ENCODE assay signal across 8 cellular contexts in the genomic region with DNA sequence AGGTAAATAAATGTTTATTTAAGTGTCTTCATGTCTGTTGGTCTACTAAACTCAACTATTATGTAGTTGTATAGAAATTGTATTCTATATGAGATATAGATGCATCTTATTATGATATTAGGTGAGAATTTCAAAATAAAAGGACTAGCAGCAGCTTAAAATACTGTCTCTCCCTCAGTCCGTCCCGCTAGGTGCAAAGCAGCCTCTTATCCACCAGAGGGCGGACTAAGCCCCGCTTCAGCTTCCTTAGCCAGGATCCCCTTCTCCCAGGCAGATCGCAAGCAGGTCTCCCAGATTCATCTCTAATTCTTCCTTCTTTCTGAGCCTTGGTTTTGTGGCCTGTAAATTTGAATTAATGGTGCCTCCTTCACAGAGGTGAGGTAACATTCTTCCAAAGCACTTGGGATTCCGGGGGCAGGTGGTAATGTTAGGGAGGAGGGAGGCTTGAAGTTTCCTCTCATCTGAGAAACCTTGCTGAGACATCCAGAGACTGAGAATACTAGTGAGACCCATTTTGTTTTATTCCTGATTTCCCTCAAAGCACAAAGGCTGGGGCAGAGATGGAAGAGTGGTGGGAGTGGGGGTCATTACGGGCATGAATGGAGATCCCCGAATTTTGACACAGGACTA. TPM values are rescaled to one million over a fixed set of nuclear protein-coding genes. Genes with fewer than 3 reads are reported as not detected.
DNase-seq lines count a peak whose midpoint lies in the region; ATAC-seq and TF ChIP-seq lines count a peak whose summit lies in the region.

No MANE protein-coding gene starts in this region.

- H3K27ac ChIP-seq in dorsolateral prefrontal cortex (no peak overlapping the region), lung (ENCODE audit: low read depth in 1 of 2, low read length in 1 of 2) (no peak overlapping the region)

- H3K36me3 ChIP-seq in lung (ENCODE audit: control insufficient read depth in 2 of 2, insufficient read depth in 2 of 2, low read length in 2 of 2), result no peaks in the 10 kb centered on the region

- WGBS in lung, 2 donors, result 23 to 25% methylated on average over 8 of the region's 8 CpGs

- intact Hi-C loops in dorsolateral prefrontal cortex (cut with DNase I), result loop anchor here (1.0 kb wide), 1 partner anchor 107 kb away; no protein-coding TSS in a partner anchor

- H3K27me3 ChIP-seq in dorsolateral prefrontal cortex (peaks cover 0 to 34% (median 8%) of the 10 kb centered on the region in 45 donors), lung (ENCODE audit: control insufficient read depth, insufficient read depth) (no peaks in the 10 kb centered on the region)

- DNase-seq in AG09319 (ENCODE audit: extremely low read depth, low read depth) (peak; percentile 35), NCI-H2107 (lab: John Stamatoyannopoulos, UW) (peak; percentile 46), dorsolateral prefrontal cortex (peak in 9 of 10 donors; percentile 44 to 80 (median 69)), lung (ENCODE audit: low spot score) (peak; percentile 58)
- DNase-seq in activated CD4-positive, alpha-beta T cell treated with anti-CD3 and anti-CD28 coated beads for 4 hours, result peak; percentile 10 to 30
- DNase-seq in stimulated activated CD8-positive, alpha-beta memory T cell treated with anti-CD3 and anti-CD28 coated beads, Interleukin-15, amount 100 ng/mL, for 1 hour (ENCODE audit: low read depth), result peak; percentile 21

- ATAC-seq in GM18505 (IDR thresholded peaks at IDR 0.05; ENCODE audit: unreplicated experiment) (peak; percentile 78), HG02943 (IDR thresholded peaks at IDR 0.05; ENCODE audit: low read depth, unreplicated experiment) (peak; percentile 68), lung (ENCODE audit: insufficient read depth, low FRiP score) (peak; percentile 67)

- H3K4me1 ChIP-seq in lung (ENCODE audit: control insufficient read depth in 2 of 2, insufficient read depth in 2 of 2, low read length in 2 of 2), result no peaks in the 10 kb centered on the region

- H3K9me3 ChIP-seq in lung (ENCODE audit: control insufficient read depth in 2 of 2, insufficient read depth in 1 of 2, low read length in 1 of 2), result peaks cover 0 to 2% of the 10 kb centered on the region in 2 donors

- TF ChIP-seq CTCF in AG09319 (IDR thresholded peaks at IDR 0.05; ENCODE audit: low read depth, low read length) (peak; percentile 98), dorsolateral prefrontal cortex (IDR thresholded peaks at IDR 0.05 in 54 of 56, conservative IDR thresholded peaks at IDR 0.05 in 2 of 56; ENCODE audit: low read depth in 1 of 56, partially characterized antibody in 56 of 56) (peak; percentile 68 to 99 (median 92)), lung (IDR thresholded peaks at IDR 0.05; ENCODE audit: control extremely low read depth, extremely low read depth) (peak; percentile 76)

- no peak overlapping the region for H3K4me3 ChIP-seq in dorsolateral prefrontal cortex
- H3K4me3 ChIP-seq in lung, result no peak overlapping the region

- no peak for TF ChIP-seq POLR2A in GM18505 (IDR thresholded peaks at IDR 0.05; ENCODE audit: borderline replicate concordance, extremely low read depth, insufficient read depth, insufficient read length)

RNA-seq across cellular contexts. Expression of gene INSC, which starts 13.5 kb away (rescaled TPM):
- total RNA-seq in dorsolateral prefrontal cortex (1 to 10 TPM in 3 of 120 experiments, under 1 TPM in 71, not detected in 46; 0.14 to 1.7 (median 0.46) TPM), lung (under 1 TPM; 0.89 to 0.91 TPM)
- polyA plus RNA-seq in lung, result under 1 TPM; 0.49 to 0.57 TPM

RNA-seq across cellular contexts. Expression of gene CALCB, which starts 27.8 kb away (rescaled TPM):
- 1 to 10 TPM in 2 of 120 experiments, under 1 TPM in 52, not detected in 66; 0.18 to 1.7 (median 0.35) TPM for total RNA-seq in dorsolateral prefrontal cortex
- under 1 TPM; 0.11 to 0.25 TPM for total RNA-seq in lung
- under 1 TPM in 1 of 2 donors, not detected in 1; 0.09 TPM for polyA plus RNA-seq in lung
